In genomic region chr13:45341799-45342584, GRCh38 we compare ENCODE assay signal across 8 cellular contexts. TPM values are rescaled to one million over a fixed set of nuclear protein-coding genes. Genes with fewer than 3 reads are reported as not detected.
DNase-seq lines count a peak whose midpoint lies in the region; ATAC-seq and TF ChIP-seq lines count a peak whose summit lies in the region.

No MANE protein-coding gene starts in this region.

- peaks cover 26% of the 10 kb centered on the region for H3K36me3 ChIP-seq in H7 (replicated peaks; ENCODE audit: control insufficient read depth, insufficient read depth, low read length)
- H3K36me3 ChIP-seq in PC-3 (ENCODE audit: low read depth, low read length), result peaks cover 33% of the 10 kb centered on the region
- peaks cover 19 to 21% of the 10 kb centered on the region in 2 donors for H3K36me3 ChIP-seq in lung (ENCODE audit: control insufficient read depth in 2 of 2, insufficient read depth in 2 of 2, low read length in 2 of 2)
- peaks cover 0 to 49% (median 19%) of the 10 kb centered on the region in 4 donors for H3K36me3 ChIP-seq in transverse colon

- H3K4me3 ChIP-seq in H7 (ENCODE audit: insufficient read depth, low read depth, low read length) (peak overlapping the region; percentile 98), PC-3 (ENCODE audit: low read length) (peak overlapping the region; percentile 96), coronary artery (peak overlapping the region; percentile 93), lung (peak overlapping the region; percentile 39), transverse colon (peak overlapping the region; percentile 64 to 84 (median 65))

- no peak for TF ChIP-seq CTCF in PC-3 (conservative IDR thresholded peaks at IDR 0.05; ENCODE audit: low read depth, low read length)
- no peak for TF ChIP-seq CTCF in coronary artery (IDR thresholded peaks at IDR 0.05)
- no peak for TF ChIP-seq CTCF in lung (IDR thresholded peaks at IDR 0.05; ENCODE audit: control extremely low read depth, extremely low read depth)
- TF ChIP-seq CTCF in transverse colon (IDR thresholded peaks at IDR 0.05), result no peak

- H3K9me2 ChIP-seq in PC-3 (replicated peaks; ENCODE audit: low read length), result no peaks in the 10 kb centered on the region

- no peaks in the 10 kb centered on the region for H3K9me3 ChIP-seq in PC-3 (ENCODE audit: low read length)
- no peaks in the 10 kb centered on the region for H3K9me3 ChIP-seq in lung (ENCODE audit: control insufficient read depth in 2 of 2, insufficient read depth in 1 of 2, low read length in 1 of 2)
- no peaks in the 10 kb centered on the region for H3K9me3 ChIP-seq in transverse colon

- ATAC-seq in PC-3 (peak; percentile 25; the same call in 1 of the 2 replicates), lung (ENCODE audit: insufficient read depth, low FRiP score) (no peak), GM19328 (IDR thresholded peaks at IDR 0.05; ENCODE audit: unreplicated experiment) (no peak), HG02981 (IDR thresholded peaks at IDR 0.05; ENCODE audit: unreplicated experiment) (no peak)

- no peak for TF ChIP-seq EP300 in transverse colon (IDR thresholded peaks at IDR 0.05; ENCODE audit: low read depth)

- TSS peak; percentile 77 for BruUV-seq in PC-3 (replicated peaks; lab: Mats Ljungman, UMichigan)

- TF ChIP-seq POLR2A in transverse colon (IDR thresholded peaks at IDR 0.05), result no peak

- POLR2A ChIA-PET in PC-3 (lab: Charles Lee; ENCODE audit: unreplicated experiment), result interaction anchor here (0.7 to 1.2 kb wide), 6 partner anchors 9 to 840 kb away, joined by 3 to 9 read pairs (median 6); partner anchors contain the start of gene LCP1

- peak overlapping the region; percentile 85 for H3K4me2 ChIP-seq in PC-3 (ENCODE audit: low read length)

- peaks cover 57% of the 10 kb centered on the region for H3K79me2 ChIP-seq in PC-3 (ENCODE audit: low read length)

- no peak for DNase-seq in H7
- DNase-seq in PC-3, result peak; percentile 28
- peak; percentile 83 for DNase-seq in coronary artery (ENCODE audit: low spot score)
- peak; percentile 58 for DNase-seq in lung (ENCODE audit: low spot score)
- peak; percentile 63 for DNase-seq in transverse colon
- DNase-seq in cerebellum (ENCODE audit: low spot score), result no peak

- in situ Hi-C loops in transverse colon (cut with MboI; ENCODE audit: low pct_ligation_motif_present in 1 of 4, low pct_unique_long_range_greater_than_20kb in 1 of 4, low sequenced_read_pairs in 3 of 4), result no loop called here

- intact Hi-C loops in PC-3 (cut with micrococcal nuclease) (no loop called here), transverse colon (cut with DNase I; ENCODE audit: low total_unique reads) (no loop called here)

- H3K4me1 ChIP-seq in PC-3 (ENCODE audit: insufficient read depth, low read length) (peaks cover 28% of the 10 kb centered on the region), lung (ENCODE audit: control insufficient read depth in 2 of 2, insufficient read depth in 2 of 2, low read length in 2 of 2) (peaks cover 3 to 26% of the 10 kb centered on the region in 2 donors), transverse colon (peaks cover 30 to 44% (median 39%) of the 10 kb centered on the region in 4 donors)

- peak overlapping the region; percentile 88 for H2AFZ ChIP-seq in PC-3 (ENCODE audit: low read length)

- no peaks in the 10 kb centered on the region for H3K27me3 ChIP-seq in H7 (ENCODE audit: control insufficient read depth, insufficient read depth, low read length)
- H3K27me3 ChIP-seq in PC-3 (ENCODE audit: low read length), result no peaks in the 10 kb centered on the region
- no peaks in the 10 kb centered on the region for H3K27me3 ChIP-seq in lung (ENCODE audit: control insufficient read depth, insufficient read depth)
- no peaks in the 10 kb centered on the region for H3K27me3 ChIP-seq in transverse colon

- peak overlapping the region; percentile 93 for H3K9ac ChIP-seq in PC-3 (ENCODE audit: low read length)

- peaks cover 18% of the 10 kb centered on the region for H3F3A ChIP-seq in PC-3 (ENCODE audit: low read length, unreplicated experiment)

- H3K27ac ChIP-seq in PC-3 (ENCODE audit: low read length) (peak overlapping the region; percentile 79), coronary artery (peak overlapping the region; percentile 99 to 100), lung (ENCODE audit: low read depth in 1 of 2, low read length in 1 of 2) (peak overlapping the region; percentile 84 to 92), transverse colon (peak overlapping the region; percentile 96 to 100 (median 99))

- WGBS in lung, 2 donors, result 17 to 21% methylated on average over 18 of the region's 18 CpGs
- WGBS in transverse colon (ENCODE audit: low coverage in 1 of 2), 2 donors, result 25 to 38% methylated on average over 7 to 15 of the region's 18 CpGs

- CTCF ChIA-PET in PC-3 (lab: Charles Lee), result interaction anchor here (0.6 to 2.1 kb wide), 2 partner anchors 12 to 294 kb away, joined by 3 to 9 read pairs; no protein-coding TSS in a partner anchor

- peaks cover 38% of the 10 kb centered on the region for H4K20me1 ChIP-seq in PC-3 (ENCODE audit: low read length)

RNA-seq across cellular contexts. Expression of gene TPT1, which starts 1.0 kb away (rescaled TPM):
- total RNA-seq in H7 (2014; rRNA removed; shearing (Covaris generic)), result 1,060 and 1,417 TPM in 2 replicates
- total RNA-seq in PC-3 (2014; rRNA removed), result 948 and 982 TPM in 2 replicates
- total RNA-seq in lung, result 1,000 to 10,000 TPM; 2,791 to 4,410 TPM
- 1,000 to 10,000 TPM; 4,352 to 8,629 TPM for polyA plus RNA-seq in lung
- total RNA-seq in transverse colon, result 1,000 to 10,000 TPM; 1,485 to 2,679 (median 2,380) TPM
- total RNA-seq in cerebellum, result 1,148 TPM

Comparison
In these comparisons a context has a peak if more than half of its experiments do, and no peak if none do; other contexts are left out.
1. DNase-seq: peak in PC-3 (single experiment), coronary artery (single experiment), lung (single experiment) and transverse colon (single experiment); none in H7 (single experiment) and cerebellum (single experiment).
2. H3K4me3 ChIP-seq: peak in every context shown above with its lines; median percentile 98 in H7; 96 in PC-3; 93 in coronary artery; 65 in transverse colon; 39 in lung.
3. Peak in every context shown above with its lines, with median percentiles within 50 percentile points of each other: H3K27ac ChIP-seq.